8 cellular contexts compared by ENCODE assay signal in genomic region chr12:67482751-67483661, GRCh38.
DNase-seq lines count a peak whose midpoint lies in the region; ATAC-seq, FAIRE-seq and TF ChIP-seq lines count a peak whose summit lies in the region.

No MANE protein-coding gene starts in this region.

- ATAC-seq in GM21717 (IDR thresholded peaks at IDR 0.05; ENCODE audit: unreplicated experiment): peak; percentile 63
- peak in 3 of 4 donors; percentile 58 to 78 (median 65) for ATAC-seq in pancreas

- H3K14ac ChIP-seq in H9 (ENCODE audit: insufficient read depth, low read length): no peak overlapping the region; the same call in 1 of the 2 replicates

- peaks cover 4% of the 10 kb centered on the region for H3K9me3 Mint-ChIP-seq in activated CD4-positive, alpha-beta T cell treated with anti-CD3 and anti-CD28 coated beads, Interleukin-2, amount 10 ng/mL, durations not matched to agents 24 days and 14 days
- H3K9me3 Mint-ChIP-seq in type B pancreatic cell (peaks cover 6% of the 10 kb centered on the region), H9 (peaks cover 10% of the 10 kb centered on the region in 2 experiments; a peak in 4 of 5 replicates)

- TF ChIP-seq CTCF in NB4 (IDR thresholded peaks at IDR 0.05; ENCODE audit: low read depth, low read length) (no peak), pancreas (IDR thresholded peaks at IDR 0.05) (no peak), type B pancreatic cell (conservative IDR thresholded peaks at IDR 0.05) (no peak), H9 (conservative IDR thresholded peaks at IDR 0.05) (no peak)

- no peaks in the 10 kb centered on the region for H3K36me3 ChIP-seq in effector memory CD4-positive, alpha-beta T cell (ENCODE audit: control insufficient read depth, insufficient read depth, low read length)
- no peaks in the 10 kb centered on the region for H3K36me3 ChIP-seq in pancreas

- H3K4me3 Mint-ChIP-seq in activated CD4-positive, alpha-beta T cell treated with anti-CD3 and anti-CD28 coated beads, Interleukin-2, amount 10 ng/mL, durations not matched to agents 24 days and 14 days: peak overlapping the region; percentile 49
- H3K4me3 Mint-ChIP-seq in type B pancreatic cell (no peak overlapping the region), H9 (no peak overlapping the region)

- H3K4me2 ChIP-seq in H9 (ENCODE audit: insufficient read depth, insufficient read length, low read length): no peak overlapping the region

- H3K27ac ChIP-seq in effector memory CD4-positive, alpha-beta T cell (ENCODE audit: insufficient read depth, low read length, poor library complexity, severe bottlenecking): peak overlapping the region; percentile 57
- H3K27ac ChIP-seq in pancreas (no peak overlapping the region), H9 (ENCODE audit: insufficient read length, low read depth, low read length) (no peak overlapping the region)

- no peak for FAIRE-seq in pancreas (lab: Jason Lieb, UNC)

- no peaks in the 10 kb centered on the region for H4K20me1 ChIP-seq in H9 (ENCODE audit: control insufficient read depth, insufficient read depth, insufficient read length)

- no peak overlapping the region for H2BK120ac ChIP-seq in H9 (ENCODE audit: low read depth, low read length, poor library complexity, severe bottlenecking)

- no peak overlapping the region for H2BK12ac ChIP-seq in H9 (ENCODE audit: insufficient read length, low read depth, low read length)

- H2AFZ ChIP-seq in H9 (ENCODE audit: low read length): no peak overlapping the region

- H3K56ac ChIP-seq in H9 (ENCODE audit: insufficient read length, low read depth, low read length): no peak overlapping the region

- no peak overlapping the region for H2BK20ac ChIP-seq in H9 (ENCODE audit: low read depth, low read length, poor library complexity, severe bottlenecking)

- H3K4me3 ChIP-seq in NB4 (ENCODE audit: low read depth, low read length) (no peak overlapping the region), pancreas (no peak overlapping the region)
- no peak overlapping the region for H3K4me3 ChIP-seq in effector memory CD4-positive, alpha-beta T cell (ENCODE audit: insufficient read depth, low read depth, low read length, poor library complexity, severe bottlenecking)

- no peak overlapping the region for H4K91ac ChIP-seq in H9 (ENCODE audit: insufficient read length, low read depth, low read length)

- H3K4ac ChIP-seq in H9 (ENCODE audit: low read depth, low read length): no peak overlapping the region

- H3K27me3 ChIP-seq in effector memory CD4-positive, alpha-beta T cell (replicated peaks; ENCODE audit: control insufficient read depth, insufficient read depth, low read length, poor library complexity, severe bottlenecking): no peaks in the 10 kb centered on the region
- H3K27me3 ChIP-seq in pancreas: no peaks in the 10 kb centered on the region
- H3K27me3 ChIP-seq in H9 (ENCODE audit: insufficient read depth, low read length): no peaks in the 10 kb centered on the region

- H3K18ac ChIP-seq in H9 (ENCODE audit: insufficient read length, low read depth, low read length): no peak overlapping the region

- no peak overlapping the region for H3K23ac ChIP-seq in H9 (ENCODE audit: insufficient read length, low read depth, low read length)

- H2AK5ac ChIP-seq in H9 (ENCODE audit: insufficient read length, low read length): no peak overlapping the region

- H3T11ph ChIP-seq in H9 (ENCODE audit: low read length): no peak overlapping the region

- H3K79me1 ChIP-seq in H9 (ENCODE audit: insufficient read depth, low read depth, low read length, poor library complexity, severe bottlenecking): no peaks in the 10 kb centered on the region

- H4K8ac ChIP-seq in H9 (replicated peaks; ENCODE audit: insufficient read length, low read depth, low read length): no peak overlapping the region

- intact Hi-C loops in activated CD4-positive, alpha-beta T cell treated with anti-CD3 and anti-CD28 coated beads, Interleukin-2, amount 10 ng/mL, durations not matched to agents 24 days and 14 days (cut with micrococcal nuclease): no loop called here
- intact Hi-C loops in pancreas (cut with DNase I): no loop called here

- H2BK15ac ChIP-seq in H9 (ENCODE audit: low read depth, low read length): no peak overlapping the region

- TF ChIP-seq POLR2A in NB4 (IDR thresholded peaks at IDR 0.05; ENCODE audit: extremely low read depth, insufficient read length): no peak

- H4K5ac ChIP-seq in H9 (ENCODE audit: insufficient read length, low read depth, low read length): no peak overlapping the region

- peaks cover 33% of the 10 kb centered on the region for H3K4me1 Mint-ChIP-seq in activated CD4-positive, alpha-beta T cell treated with anti-CD3 and anti-CD28 coated beads, Interleukin-2, amount 10 ng/mL, durations not matched to agents 24 days and 14 days
- peaks cover 22% of the 10 kb centered on the region for H3K4me1 Mint-ChIP-seq in type B pancreatic cell (ENCODE audit: unreplicated experiment)
- H3K4me1 Mint-ChIP-seq in H9: peaks cover 5 to 8% of the 10 kb centered on the region in 2 experiments; a peak in 2 of 4 replicates

- no peaks in the 10 kb centered on the region for H3K9me3 ChIP-seq in effector memory CD4-positive, alpha-beta T cell (ENCODE audit: control insufficient read depth, low read length)
- H3K9me3 ChIP-seq in pancreas (no peaks in the 10 kb centered on the region), H9 (ENCODE audit: control insufficient read depth, low read depth, low read length) (no peaks in the 10 kb centered on the region)

- peaks cover 32% of the 10 kb centered on the region for H3K4me1 ChIP-seq in effector memory CD4-positive, alpha-beta T cell (ENCODE audit: control insufficient read depth, insufficient read depth, low read length, poor library complexity, severe bottlenecking)
- no peaks in the 10 kb centered on the region for H3K4me1 ChIP-seq in pancreas
- no peaks in the 10 kb centered on the region for H3K4me1 ChIP-seq in H9 (ENCODE audit: insufficient read depth, low read length)

- peak overlapping the region; percentile 49 for H3K27ac Mint-ChIP-seq in activated CD4-positive, alpha-beta T cell treated with anti-CD3 and anti-CD28 coated beads, Interleukin-2, amount 10 ng/mL, durations not matched to agents 24 days and 14 days
- H3K27ac Mint-ChIP-seq in type B pancreatic cell (peak overlapping the region; percentile 73), H9 (no peak overlapping the region)

- H3K79me2 ChIP-seq in H9 (ENCODE audit: insufficient read depth, low read length): no peaks in the 10 kb centered on the region

- DNase-seq in DMS53 treated with DMSO at 0.1 percent for 48 hours (lab: John Stamatoyannopoulos, UW; ENCODE audit: unreplicated experiment): peak; percentile 41
- peak; percentile 60 for DNase-seq in NB4 (ENCODE audit: low read depth)
- DNase-seq in activated CD4-positive, alpha-beta T cell treated with anti-CD3 and anti-CD28 coated beads, Interleukin-2, amount 10 ng/mL, durations not matched to agents 24 days and 14 days: peak; percentile 84
- DNase-seq in effector memory CD4-positive, alpha-beta T cell: peak; percentile 32 to 59 (median 55)
- peak; percentile 11 to 64 (median 41) for DNase-seq in pancreas
- no peak for DNase-seq in type B pancreatic cell (ENCODE audit: extremely low spot score, unreplicated experiment)
- no peak for DNase-seq in H9

- H2BK5ac ChIP-seq in H9 (ENCODE audit: insufficient read length, low read length): no peak overlapping the region

- H3K27me3 Mint-ChIP-seq in activated CD4-positive, alpha-beta T cell treated with anti-CD3 and anti-CD28 coated beads, Interleukin-2, amount 10 ng/mL, durations not matched to agents 24 days and 14 days: no peaks in the 10 kb centered on the region
- H3K27me3 Mint-ChIP-seq in type B pancreatic cell (no peaks in the 10 kb centered on the region), H9 (ENCODE audit: low read depth) (0 out of 2 replicates have a peak, but pooled peaks cover 2% of the 10 kb centered on the region)

- no peaks in the 10 kb centered on the region for H3K23me2 ChIP-seq in H9 (ENCODE audit: insufficient read length, low read depth, low read length, poor library complexity, severe bottlenecking)

- no peak overlapping the region for H3K9ac ChIP-seq in H9 (ENCODE audit: extremely low read depth, insufficient read length, low read length)

- WGBS in pancreas, 2 donors: 71 to 79% methylated on average over 6 of the region's 6 CpGs
- no CpG with 5 or more reads among the region's 6 CpGs for WGBS in H9 (ENCODE audit: extremely low coverage, insufficient read length, low lambda C conversion rate)

- peaks cover 3% of the 10 kb centered on the region for H3K36me3 Mint-ChIP-seq in activated CD4-positive, alpha-beta T cell treated with anti-CD3 and anti-CD28 coated beads, Interleukin-2, amount 10 ng/mL, durations not matched to agents 24 days and 14 days (ENCODE audit: low read depth)
- H3K36me3 Mint-ChIP-seq in type B pancreatic cell (no peaks in the 10 kb centered on the region), H9 (ENCODE audit: insufficient read depth in 1 of 3, low read depth in 3 of 3) (peaks cover 3 to 10% (median 3%) of the 10 kb centered on the region in 3 experiments; a peak in 4 of 7 replicates)

Comparison
In these comparisons a context has a peak if more than half of its experiments do, and no peak if none do; other contexts are left out.
1. DNase-seq: peak in DMS53 treated with DMSO at 0.1 percent for 48 hours (single experiment), NB4 (single experiment), activated CD4-positive, alpha-beta T cell treated with anti-CD3 and anti-CD28 coated beads, Interleukin-2, amount 10 ng/mL, durations not matched to agents 24 days and 14 days (single experiment), effector memory CD4-positive, alpha-beta T cell (3 of 3) and pancreas (6 of 6); none in type B pancreatic cell (single experiment) and H9 (single experiment).
2. H3K27ac Mint-ChIP-seq: peak in activated CD4-positive, alpha-beta T cell treated with anti-CD3 and anti-CD28 coated beads, Interleukin-2, amount 10 ng/mL, durations not matched to agents 24 days and 14 days (single experiment) and type B pancreatic cell (single experiment); none in H9 (0 of 3).